8 cellular contexts compared by ENCODE assay signal in genomic region chr9:100098887-100099721, GRCh38. TPM values are rescaled to one million over a fixed set of nuclear protein-coding genes. Genes with fewer than 3 reads are reported as not detected.
A peak's percentile ranks its signal among the peaks of the same experiment; 100 is the strongest.
DNase-seq lines count a peak whose midpoint lies in the region; ATAC-seq and TF ChIP-seq lines count a peak whose summit lies in the region.

Gene ERP44, minus strand, starts transcription at chr9:100099000. Its CDS starts 160 bp downstream, at chr9:100098840.
Gene INVS, plus strand, starts transcription at chr9:100099243. Its CDS starts 5,279 bp downstream, at chr9:100104522.

- H3K4me1 ChIP-seq in heart right ventricle (peaks cover 0 to 39% (median 34%) of the 10 kb centered on the region in 9 donors), upper lobe of left lung (peaks cover 28 to 42% (median 29%) of the 10 kb centered on the region in 4 donors)

- H3K4me3 ChIP-seq in heart right ventricle: peak within 1 kb of the TSS; percentile 75 to 99 (median 92)
- peak within 1 kb of the TSS; percentile 83 to 93 (median 92) for H3K4me3 ChIP-seq in upper lobe of left lung

- 0% methylated on average over 54 of the region's 54 CpGs for whole genome bisulfite sequencing in heart right ventricle, 2 donors
- WGBS in upper lobe of left lung, 2 donors: 1 to 2% methylated on average over 20 to 39 of the region's 54 CpGs

- peak in 1 of 4 donors; percentile 44 for TF ChIP-seq EP300 in upper lobe of left lung (IDR thresholded peaks at IDR 0.05)

- peak; percentile 97 for ATAC-seq in HG02870 (IDR thresholded peaks at IDR 0.05; ENCODE audit: unreplicated experiment)
- ATAC-seq in heart right ventricle: peak; percentile 99 to 100 (median 99)
- ATAC-seq in upper lobe of left lung (ENCODE audit: low FRiP score in 2 of 2): peak; percentile 98 to 100

- H3K9me3 ChIP-seq in heart right ventricle: no peaks in the 10 kb centered on the region
- H3K9me3 ChIP-seq in upper lobe of left lung: no peaks in the 10 kb centered on the region

- peak in 3 of 4 donors; percentile 82 to 93 (median 84) for TF ChIP-seq POLR2A in upper lobe of left lung (IDR thresholded peaks at IDR 0.05)

- H3K27me3 ChIP-seq in heart right ventricle (no peaks in the 10 kb centered on the region), upper lobe of left lung (no peaks in the 10 kb centered on the region)

- DNase-seq in GM13976 (ENCODE audit: low spot score): peak; percentile 96
- peak; percentile 94 for DNase-seq in NCI-H146 treated with DMSO at 0.1 percent for 48 hours (lab: John Stamatoyannopoulos, UW; ENCODE audit: unreplicated experiment)
- DNase-seq in amniotic epithelial cell (ENCODE audit: low read depth): peak; percentile 99
- DNase-seq in heart right ventricle: peak; percentile 97 to 100
- peak; percentile 99 to 100 (median 100) for DNase-seq in posterior cingulate gyrus
- DNase-seq in upper lobe of left lung: peak; percentile 92 to 100

- in situ Hi-C loops in GM13976 (cut with MboI; ENCODE audit: low sequenced_read_pairs, unreplicated experiment): no loop called here

- TF ChIP-seq CTCF in GM13976 (IDR thresholded peaks at IDR 0.05; ENCODE audit: borderline replicate concordance, control extremely low read depth, extremely low read depth, insufficient read depth, missing control alignments): no peak
- no peak for TF ChIP-seq CTCF in heart right ventricle (IDR thresholded peaks at IDR 0.05)
- TF ChIP-seq CTCF in upper lobe of left lung (IDR thresholded peaks at IDR 0.05): no peak

- H3K36me3 ChIP-seq in heart right ventricle: peaks cover 0 to 24% (median under 1%) of the 10 kb centered on the region in 9 donors
- H3K36me3 ChIP-seq in upper lobe of left lung: peaks cover 0 to 7% (median 4%) of the 10 kb centered on the region in 4 donors

- peak within 1 kb of the TSS; percentile 80 to 95 (median 92) for H3K27ac ChIP-seq in heart right ventricle
- H3K27ac ChIP-seq in upper lobe of left lung: peak within 1 kb of the TSS; percentile 91 to 96 (median 95)

- intact Hi-C loops in T-helper 1 cell treated with Interleukin-12 subunit alpha and Interleukin-12 subunit beta and Interleukin-4 antibody, amounts not matched to agents 30 ng/mL and 1 ng/mL, for 36 hours (cut with micrococcal nuclease): loop anchor here (1.0 to 5.0 kb wide), 16 partner anchors 15 to 1842 kb away; partner anchors contain the start of genes ALG2, MRPL50, MSANTD3 and TBC1D2
- intact Hi-C loops in heart right ventricle (cut with DNase I) (loop anchor here in 5 of 10 donors (2.0 to 10.0 kb wide), 5 partner anchors 37 to 874 kb away; partner anchors contain the start of genes NR4A3 (in 2 of the 5), ALG2 (in 1 of the 5) and SEC61B (in 1 of the 5)), posterior cingulate gyrus (cut with DNase I) (loop anchor here (5.0 kb wide), 1 partner anchor 277 kb away; the partner anchor contains the start of gene NR4A3)

RNA-seq across cellular contexts. Expression of gene ERP44, which starts in this region (rescaled TPM):
- total RNA-seq in T-helper 1 cell treated with Interleukin-12 subunit alpha and Interleukin-12 subunit beta and Interleukin-4 antibody, amounts not matched to agents 30 ng/mL and 1 ng/mL, for 36 hours: 19.5 and 20.9 TPM in 2 replicates
- total RNA-seq in heart right ventricle: 10 to 100 TPM; 11.9 to 19.8 (median 14.8) TPM
- polyA plus RNA-seq in heart right ventricle: 10 to 100 TPM; 15.6 to 19.5 TPM
- total RNA-seq in upper lobe of left lung: 10 to 100 TPM; 11.5 to 28.5 (median 20.4) TPM

RNA-seq across cellular contexts. Expression of gene INVS, which starts in this region (rescaled TPM):
- 16.1 and 16.7 TPM in 2 replicates for total RNA-seq in T-helper 1 cell treated with Interleukin-12 subunit alpha and Interleukin-12 subunit beta and Interleukin-4 antibody, amounts not matched to agents 30 ng/mL and 1 ng/mL, for 36 hours
- total RNA-seq in heart right ventricle (1 to 10 TPM; 4.7 to 8.0 (median 6.3) TPM), upper lobe of left lung (10 to 100 TPM; 14.7 to 43.0 (median 23.3) TPM)
- 1 to 10 TPM; 1.6 to 3.9 TPM for polyA plus RNA-seq in heart right ventricle

Comparison
In these comparisons a context has a peak if more than half of its experiments do, and no peak if none do; other contexts are left out.
1. Peak in every context shown above with its lines: DNase-seq, ATAC-seq, H3K4me3 ChIP-seq and H3K27ac ChIP-seq.